Comparison of ENCODE assay signal across 20 cellular contexts in genomic region chr2:182754231-182754630, GRCh38.
"Had no signal": no experiment of that assay in that cellular context is flagged by ENCODE, and none has a peak within 500 bp of the region (broad histone marks: within the 10 kb centered on the region; RNA-seq: fewer than 3 reads in every experiment).

No MANE protein-coding gene starts in this region.

- H3K27me3 Mint-ChIP-seq: effector memory CD8-positive, alpha-beta T cell; naive B cell; naive thymus-derived CD8-positive, alpha-beta T cell had no signal

- H3K9me3 ChIP-seq: esophagus muscularis mucosa, gastrocnemius medialis, heart right ventricle, left lung, lower lobe of right lung, mucosa of descending colon had no signal

- H3K9me3 Mint-ChIP-seq: effector memory CD8-positive, alpha-beta T cell; endodermal cell; mesothelial cell of epicardium; naive B cell; naive thymus-derived CD8-positive, alpha-beta T cell had no signal

- H3K4me3 ChIP-seq: coronary artery, esophagus muscularis mucosa, gastrocnemius medialis, heart right ventricle, left lung, lower lobe of right lung, mucosa of descending colon had no signal

- H3K27ac ChIP-seq: coronary artery, esophagus muscularis mucosa, foreskin keratinocyte, gastrocnemius medialis, heart right ventricle, left lung, lower lobe of right lung had no signal

- H3K27me3 ChIP-seq: esophagus muscularis mucosa, foreskin keratinocyte, gastrocnemius medialis, heart right ventricle, left lung had no signal

- H3K4me1 ChIP-seq: esophagus muscularis mucosa, foreskin keratinocyte, gastrocnemius medialis, heart right ventricle, left lung, lower lobe of right lung had no signal

- H3K27ac Mint-ChIP-seq: endodermal cell; mesothelial cell of epicardium; naive thymus-derived CD8-positive, alpha-beta T cell had no signal

- H3K4me3 Mint-ChIP-seq: effector memory CD8-positive, alpha-beta T cell; endodermal cell; mesothelial cell of epicardium; naive B cell; naive thymus-derived CD8-positive, alpha-beta T cell had no signal

- DNase-seq: effector CD8-positive, alpha-beta T cell; effector memory CD8-positive, alpha-beta T cell; endodermal cell; foreskin keratinocyte; gastrocnemius medialis; glutamatergic neuron; head of caudate nucleus; heart right ventricle; hippocampal formation; left cardiac atrium; left lung; left ventricle myocardium superior; lower lobe of right lung; mesenchymal stem cell; mucosa of descending colon; naive B cell; naive thymus-derived CD8-positive, alpha-beta T cell had no signal

- H3K4me1 Mint-ChIP-seq: endodermal cell, mesothelial cell of epicardium had no signal
